ENCODE assay signal across 8 cellular contexts in the genomic region with DNA sequence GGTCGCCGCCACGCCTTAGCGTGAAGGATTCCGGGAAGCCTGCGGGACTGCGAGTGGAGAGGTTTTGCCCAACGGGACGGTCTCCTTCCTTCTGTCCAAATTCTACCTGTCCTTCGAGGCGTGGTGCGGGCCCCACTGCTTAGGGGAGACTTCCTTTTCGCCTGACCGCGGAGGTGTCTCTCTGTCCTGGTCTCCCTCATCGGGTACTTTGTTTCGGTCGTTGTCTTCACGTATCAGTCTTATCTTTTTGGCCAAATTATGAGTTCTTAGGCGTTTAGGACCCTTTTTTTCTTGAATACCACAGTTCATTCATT. TPM values are rescaled to one million over a fixed set of nuclear protein-coding genes. Genes with fewer than 3 reads are reported as not detected.
DNase-seq lines count a peak whose midpoint lies in the region; ATAC-seq, FAIRE-seq and TF ChIP-seq lines count a peak whose summit lies in the region.

No MANE protein-coding gene starts in this region.

- no peaks in the 10 kb centered on the region for H3K9me2 ChIP-seq in DOHH2 (replicated peaks; ENCODE audit: control insufficient read depth, low read length)

- H3K9me3 Mint-ChIP-seq in natural killer cell = no peaks in the 10 kb centered on the region

- peak overlapping the region; percentile 77 for H3K4me2 ChIP-seq in DOHH2 (ENCODE audit: low read length)

- DNase-seq in cardiac fibroblast (ENCODE audit: low read depth in 2 of 2) (no peak), natural killer cell (no peak), NCI-H1436 (lab: John Stamatoyannopoulos, UW) (no peak), NCI-H1105 (lab: John Stamatoyannopoulos, UW) (no peak), D721Med (ENCODE audit: insufficient read length, low spot score) (no peak)

- TF ChIP-seq CTCF in DOHH2 (IDR thresholded peaks at IDR 0.05; ENCODE audit: low read depth, low read length, poor library complexity, severe bottlenecking) (no peak), cardiac fibroblast (IDR thresholded peaks at IDR 0.05; ENCODE audit: low read depth, low read length) (no peak), natural killer cell (IDR thresholded peaks at IDR 0.05) (no peak), D721Med (IDR thresholded peaks at IDR 0.05; ENCODE audit: insufficient read depth, missing control alignments) (no peak)

- 0 out of 2 replicates have a peak overlapping the region, but pooled peaks have one; percentile 9 for H3K27ac ChIP-seq in DOHH2 (ENCODE audit: low read depth, low read length)

- H3K79me2 ChIP-seq in DOHH2 (ENCODE audit: control insufficient read depth, low read length) = peaks cover 33% of the 10 kb centered on the region

- H3K4me1 Mint-ChIP-seq in natural killer cell = peaks cover 32 to 35% of the 10 kb centered on the region in 2 donors

- ATAC-seq in HG03439 (IDR thresholded peaks at IDR 0.05; ENCODE audit: unreplicated experiment) = peak; percentile 7
- no peak for ATAC-seq in natural killer cell
- no peak for ATAC-seq in HG02981 (IDR thresholded peaks at IDR 0.05; ENCODE audit: unreplicated experiment)

- no peak for FAIRE-seq in D721Med (lab: Jason Lieb, UNC)

- peaks cover 23% of the 10 kb centered on the region for H3K4me1 ChIP-seq in DOHH2 (ENCODE audit: control insufficient read depth, low read length)

- peak overlapping the region; percentile 87 to 90 for H3K27ac Mint-ChIP-seq in natural killer cell

- H3K27me3 Mint-ChIP-seq in natural killer cell (ENCODE audit: low read depth in 2 of 2) = no peaks in the 10 kb centered on the region

- H3K4me3 ChIP-seq in DOHH2 (ENCODE audit: low read length) = peak overlapping the region; percentile 97
- H3K4me3 ChIP-seq in cardiac fibroblast (replicated peaks in 1 of 2; ENCODE audit: low read depth in 2 of 2, low read length in 2 of 2) = peak overlapping the region; percentile 99

- peaks cover 14% of the 10 kb centered on the region for H3F3A ChIP-seq in DOHH2 (ENCODE audit: control insufficient read depth, insufficient read depth)

- no peaks in the 10 kb centered on the region for H3K27me3 ChIP-seq in DOHH2 (ENCODE audit: control insufficient read depth, low read length)

- intact Hi-C loops in natural killer cell (cut with micrococcal nuclease) = loop anchor here (1.0 to 5.0 kb wide), 4 partner anchors 19 to 54 kb away; a partner anchor contains a TSS

- H3K36me3 Mint-ChIP-seq in natural killer cell = no peaks in the 10 kb centered on the region

- H3K9me3 ChIP-seq in DOHH2 (ENCODE audit: control insufficient read depth, insufficient read depth, low read length) = no peaks in the 10 kb centered on the region

- peaks cover 26% of the 10 kb centered on the region for H3K36me3 ChIP-seq in DOHH2 (ENCODE audit: control insufficient read depth, low read length)

- peak overlapping the region; percentile 91 for H3K4me3 Mint-ChIP-seq in natural killer cell

- H4K20me1 ChIP-seq in DOHH2 (ENCODE audit: control insufficient read depth, insufficient read depth, low read depth, low read length) = no peaks in the 10 kb centered on the region

RNA-seq across cellular contexts. Expression of a gene that starts 0.4 kb away (rescaled TPM):
- 10 to 100 TPM; 30.2 to 38.2 (median 31.5) TPM for total RNA-seq in natural killer cell

RNA-seq across cellular contexts. Expression of a gene that starts 14.6 kb away (rescaled TPM):
- 10 to 100 TPM; 20.3 to 27.7 (median 25.6) TPM for total RNA-seq in natural killer cell

RNA-seq across cellular contexts. Expression of a gene that starts 20.1 kb away (rescaled TPM):
- total RNA-seq in natural killer cell = 10 to 100 TPM; 20.5 to 28.5 (median 24.4) TPM

RNA-seq across cellular contexts. Expression of a gene that starts 27.1 kb away (rescaled TPM):
- total RNA-seq in natural killer cell = under 1 TPM in 1 of 3 donors, not detected in 2; 0.09 TPM

RNA-seq across cellular contexts. Expression of a gene that starts 37.1 kb away (rescaled TPM):
- 10 to 100 TPM in 1 of 3 donors, 1 to 10 TPM in 2; 6.1 to 10.1 (median 6.7) TPM for total RNA-seq in natural killer cell
